ENCODE assay signal across 8 cellular contexts in genomic region chr22:31230871-31231621, GRCh38. TPM values are rescaled to one million over a fixed set of nuclear protein-coding genes. Genes with fewer than 3 reads are reported as not detected.
A peak's percentile ranks its signal among the peaks of the same experiment; 100 is the strongest.
DNase-seq lines count a peak whose midpoint lies in the region; ATAC-seq, FAIRE-seq and TF ChIP-seq lines count a peak whose summit lies in the region.

No MANE protein-coding gene starts in this region.

- DNase-seq in COLO829 (ENCODE audit: low spot score) = peak; percentile 74
- DNase-seq in HFF-Myc (ENCODE audit: extremely low read depth, low read depth) = no peak
- peak; percentile 37 for DNase-seq in T-helper 22 cell (ENCODE audit: low read depth)
- peak; percentile 19 to 25 for DNase-seq in central memory CD8-positive, alpha-beta T cell (ENCODE audit: low spot score in 2 of 2)
- DNase-seq in HepG2 (ENCODE audit: low spot score) = peak; percentile 83
- no peak for DNase-seq in foreskin melanocyte
- no peak for DNase-seq in neuronal stem cell (ENCODE audit: low spot score)

- peak; percentile 97 for TF ChIP-seq RAD21 in HepG2 (CRISPR knock-in tag; IDR thresholded peaks at IDR 0.05)

- peaks cover 26% of the 10 kb centered on the region for H3K4me1 Mint-ChIP-seq in central memory CD8-positive, alpha-beta T cell

- peaks cover 63% of the 10 kb centered on the region for H3K79me2 ChIP-seq in HepG2 (ENCODE audit: insufficient read depth, low read length)

- TF ChIP-seq CTCF in HFF-Myc (IDR thresholded peaks at IDR 0.05; ENCODE audit: low read depth, low read length, missing control alignments) = peak; percentile 66
- TF ChIP-seq CTCF in HepG2 (CRISPR knock-in tag; IDR thresholded peaks at IDR 0.05) = peak; percentile 96

- H4K91ac ChIP-seq in neuronal stem cell (ENCODE audit: low read depth, low read length, poor library complexity) = no peak overlapping the region

- H3K18ac ChIP-seq in neuronal stem cell (ENCODE audit: low read length) = no peak overlapping the region

- intact Hi-C loops in HepG2 (cut with micrococcal nuclease; ENCODE audit: unreplicated experiment) = loop anchor here (1.0 to 5.0 kb wide), 3 partner anchors 19 to 69 kb away; partner anchors contain the start of genes LIMK2 and RNF185

- H3K9ac ChIP-seq in HepG2 (ENCODE audit: insufficient read depth, low read depth, low read length) (no peak overlapping the region; the same call in 1 of the 2 replicates), stomach smooth muscle (ENCODE audit: low read length in 2 of 2) (peak overlapping the region; percentile 4 to 30), neuronal stem cell (ENCODE audit: low read depth, low read length, poor library complexity) (no peak overlapping the region)

- no peak overlapping the region for H3K23ac ChIP-seq in neuronal stem cell (ENCODE audit: low read depth, low read length, poor library complexity)

- H3K4me3 ChIP-seq in HFF-Myc (replicated peaks; ENCODE audit: low read depth, low read length) (no peak overlapping the region), HepG2 (replicated peaks in 1 of 3; ENCODE audit: insufficient read depth in 1 of 3, low read depth in 2 of 3, low read length in 3 of 3) (no peak overlapping the region), stomach smooth muscle (ENCODE audit: low read length in 2 of 2) (no peak overlapping the region), neuronal stem cell (ENCODE audit: low read length in 2 of 2) (no peak overlapping the region)

- peaks cover 4% of the 10 kb centered on the region; the same call in 1 of the 2 replicates for H4K20me1 ChIP-seq in HepG2 (ENCODE audit: insufficient read depth, low read length)

- BruUV-seq in HepG2 (replicated peaks; lab: Mats Ljungman, UMichigan) = no TSS peak

- H3K27me3 ChIP-seq in HepG2 (ENCODE audit: control insufficient read depth in 1 of 2, insufficient read depth in 2 of 2, low read length in 2 of 2) (no peaks in the 10 kb centered on the region), stomach smooth muscle (ENCODE audit: control insufficient read depth in 1 of 2, insufficient read depth in 2 of 2, low read length in 2 of 2) (no peaks in the 10 kb centered on the region), neuronal stem cell (ENCODE audit: control insufficient read depth in 3 of 3, insufficient read depth in 3 of 3, low read depth in 1 of 3, low read length in 3 of 3) (no peaks in the 10 kb centered on the region)

- peaks cover 56% of the 10 kb centered on the region for H3K4me1 ChIP-seq in HepG2 (ENCODE audit: insufficient read depth, low read length)
- H3K4me1 ChIP-seq in stomach smooth muscle (ENCODE audit: control insufficient read depth, insufficient read depth, low read length) = peaks cover 33% of the 10 kb centered on the region
- H3K4me1 ChIP-seq in neuronal stem cell (ENCODE audit: control insufficient read depth in 2 of 2, insufficient read depth in 1 of 2, low read depth in 1 of 2, low read length in 2 of 2) = peaks cover 6 to 12% of the 10 kb centered on the region in 2 donors

- no peak overlapping the region for H2BK15ac ChIP-seq in neuronal stem cell (ENCODE audit: low read length)

- no peak overlapping the region for H2AK5ac ChIP-seq in neuronal stem cell (ENCODE audit: low read depth, low read length)

- H4K8ac ChIP-seq in neuronal stem cell (ENCODE audit: low read depth, low read length) = no peak overlapping the region

- no peak overlapping the region for H2BK5ac ChIP-seq in neuronal stem cell (ENCODE audit: low read length)

- no peaks in the 10 kb centered on the region for H3K9me3 ChIP-seq in HepG2 (ENCODE audit: low read length)
- no peaks in the 10 kb centered on the region for H3K9me3 ChIP-seq in stomach smooth muscle (ENCODE audit: control insufficient read depth in 2 of 2, low read length in 2 of 2)
- H3K9me3 ChIP-seq in neuronal stem cell (replicated peaks in 1 of 2; ENCODE audit: control insufficient read depth in 2 of 2, insufficient read depth in 1 of 2, low read depth in 1 of 2, low read length in 2 of 2) = no peaks in the 10 kb centered on the region

- WGBS in HepG2 (ENCODE audit: low lambda C conversion rate) = 48% methylated on average over 3 of the region's 3 CpGs
- WGBS in neuronal stem cell (ENCODE audit: extremely low coverage in 2 of 2, insufficient read length in 2 of 2, insufficient replicate concordance in 1 of 2), 2 donors = no CpG with 5 or more reads among the region's 3 CpGs

- ATAC-seq in central memory CD8-positive, alpha-beta T cell (replicated peaks; ENCODE audit: extremely low read depth, poor library complexity, severe bottlenecking) = peak; percentile 62
- peak; percentile 93 for ATAC-seq in HepG2

- no peaks in the 10 kb centered on the region for H3K79me1 ChIP-seq in neuronal stem cell (ENCODE audit: low read depth, low read length)

- no peak overlapping the region for H3K27ac Mint-ChIP-seq in central memory CD8-positive, alpha-beta T cell (ENCODE audit: low read depth)

- H3K36me3 ChIP-seq in HepG2 (replicated peaks in 1 of 2; ENCODE audit: control insufficient read depth in 1 of 2, insufficient read depth in 2 of 2, low read length in 2 of 2) (peaks cover 16 to 65% of the 10 kb centered on the region in 2 experiments), stomach smooth muscle (ENCODE audit: control insufficient read depth in 2 of 2, insufficient read depth in 2 of 2, low read length in 2 of 2) (no peaks in the 10 kb centered on the region), neuronal stem cell (replicated peaks in 1 of 2; ENCODE audit: control insufficient read depth in 2 of 2, insufficient read depth in 2 of 2, low read length in 2 of 2) (peaks cover 0 to 56% of the 10 kb centered on the region in 2 donors)

- H3K27ac ChIP-seq in HepG2 (ENCODE audit: extremely low read length, insufficient read depth, low read length) = peak overlapping the region; percentile 61
- H3K27ac ChIP-seq in stomach smooth muscle (ENCODE audit: low read length) = peak overlapping the region; percentile 42
- H3K27ac ChIP-seq in neuronal stem cell (replicated peaks; ENCODE audit: low read length) = no peak overlapping the region

- in situ Hi-C loops in HepG2 (cut with HindIII; ENCODE audit: extremely low pct_ligation_motif_present, low pct_unique_long_range_greater_than_20kb) = loop anchor here (5.0 kb wide), 1 partner anchor 34 kb away; no protein-coding TSS in a partner anchor

- CTCF ChIA-PET in HepG2 (lab: Yijun Ruan, JAX; ENCODE audit: low intra/inter-chr PET ratio, low total read pairs) = interaction anchor here (0.7 to 2.9 kb wide), 7 partner anchors 12 to 142 kb away, joined by 3 to 37 read pairs (median 3); partner anchors contain the start of genes LIMK2 and SELENOM

- no peak overlapping the region for H2BK12ac ChIP-seq in neuronal stem cell (ENCODE audit: low read length)

- no peak for TF ChIP-seq POLR2A in HepG2 (IDR thresholded peaks at IDR 0.05; ENCODE audit: insufficient read depth in 1 of 2, low read depth in 2 of 2, low read length in 2 of 2)

- POLR2A ChIA-PET in HepG2 (lab: Yijun Ruan, JAX) = interaction anchor here (0.8 to 11.8 kb wide), 6 partner anchors 12 to 262 kb away, joined by 3 to 168 read pairs (median 4); partner anchors contain the start of genes LIMK2, MORC2, SELENOM and SMTN

- H3K4me2 ChIP-seq in HepG2 (ENCODE audit: low read depth, low read length) (peak overlapping the region; percentile 34), neuronal stem cell (ENCODE audit: insufficient read depth, low read length, poor library complexity, severe bottlenecking) (no peak overlapping the region)

- TF ChIP-seq EP300 in HepG2 (IDR thresholded peaks at IDR 0.05; ENCODE audit: low read depth in 2 of 2, low read length in 2 of 2) = peak in 1 of 2 experiments; percentile 37; a peak in 1 of 4 replicates
- no peak for TF ChIP-seq EP300 in HepG2 (CRISPR knock-in tag; IDR thresholded peaks at IDR 0.05; ENCODE audit: borderline replicate concordance)

- H3K4me3 Mint-ChIP-seq in central memory CD8-positive, alpha-beta T cell = no peak overlapping the region

- FAIRE-seq in HepG2 (lab: Jason Lieb, UNC) = peak; percentile 98

- H2AFZ ChIP-seq in HepG2 (ENCODE audit: low read length) (no peak overlapping the region), neuronal stem cell (ENCODE audit: low read length) (no peak overlapping the region)

- no peaks in the 10 kb centered on the region for H3K27me3 Mint-ChIP-seq in central memory CD8-positive, alpha-beta T cell

- no peaks in the 10 kb centered on the region for H3K9me3 Mint-ChIP-seq in central memory CD8-positive, alpha-beta T cell

- H3K36me3 Mint-ChIP-seq in central memory CD8-positive, alpha-beta T cell (ENCODE audit: insufficient read depth) = peaks cover 10% of the 10 kb centered on the region

- no peak overlapping the region for H3K4ac ChIP-seq in neuronal stem cell (ENCODE audit: low read length)

- H2BK120ac ChIP-seq in neuronal stem cell (ENCODE audit: low read depth, low read length) = no peak overlapping the region

- no peak overlapping the region for H3K14ac ChIP-seq in neuronal stem cell (ENCODE audit: low read length)

RNA-seq across cellular contexts. Expression of gene LIMK2, which starts 18.9 kb away (rescaled TPM):
- 25.9 and 29.8 TPM in 2 replicates for total RNA-seq in HepG2 (2016; rRNA removed; fragmentation: Illumina TruSeq; extraction: Trizol)
- total RNA-seq in HepG2 (2016; cell fraction: cytosol; rRNA removed; fragmentation: Illumina TruSeq; extraction: Trizol; ENCODE audit: low read depth) = 11.6 and 11.9 TPM in 2 replicates
- total RNA-seq in HepG2 (2016; cell fraction: insoluble cytoplasmic fraction; rRNA removed; fragmentation: Illumina TruSeq; extraction: Trizol) = 23.7 and 30.9 TPM in 2 replicates
- total RNA-seq in HepG2 (2016; cell fraction: membrane; rRNA removed; fragmentation: Illumina TruSeq; extraction: Trizol) = 16.0 and 16.7 TPM in 2 replicates
- total RNA-seq in HepG2 (2016; cell fraction: nucleus; rRNA removed; fragmentation: Illumina TruSeq; extraction: Trizol) = 34.7 and 39.4 TPM in 2 replicates
- polyA plus RNA-seq in HepG2 (2011; rRNA removed) = 20.9 and 22.2 TPM in 2 replicates
- 13.6 and 17.8 TPM in 2 replicates for polyA plus RNA-seq in HepG2 (2011; cell fraction: cytosol; rRNA removed)
- polyA plus RNA-seq in HepG2 (2011; cell fraction: nucleus; rRNA removed) = 73.7 and 77.5 TPM in 2 replicates
- polyA plus RNA-seq in HepG2 (2012) = 13.8 and 20.5 TPM in 2 replicates
- 3.6 and 3.7 TPM in 2 replicates for polyA plus RNA-seq in HepG2 (2016; cell fraction: cytosol; fragmentation: Illumina TruSeq; extraction: Trizol; ENCODE audit: low read depth)
- polyA plus RNA-seq in HepG2 (2016; cell fraction: insoluble cytoplasmic fraction; fragmentation: Illumina TruSeq; extraction: Trizol; ENCODE audit: low read depth) = 18.1 and 21.1 TPM in 2 replicates
- 6.3 and 6.8 TPM in 2 replicates for polyA plus RNA-seq in HepG2 (2016; cell fraction: membrane; fragmentation: Illumina TruSeq; extraction: Trizol; ENCODE audit: low read depth)
- polyA plus RNA-seq in HepG2 (2016; cell fraction: nucleus; fragmentation: Illumina TruSeq; extraction: Trizol; ENCODE audit: insufficient read depth, low read depth) = 49.2 and 49.7 TPM in 2 replicates
- polyA minus RNA-seq in HepG2 (2011; rRNA and poly(A)+ RNA removed; ENCODE audit: low replicate concordance) = 7.4 and 68.6 TPM in 2 replicates
- polyA minus RNA-seq in HepG2 (2011; cell fraction: cytosol; rRNA and poly(A)+ RNA removed) = 11.4 and 15.5 TPM in 2 replicates
- 67.0 and 76.2 TPM in 2 replicates for polyA minus RNA-seq in HepG2 (2011; cell fraction: nucleus; rRNA and poly(A)+ RNA removed)
- polyA plus RNA-seq in neuronal stem cell (2013, experiment 1 of 2) = 27.2 TPM
- polyA plus RNA-seq in neuronal stem cell (2013, experiment 2 of 2) = 24.6 TPM

Comparison
In these comparisons a context has a peak if more than half of its experiments do, and no peak if none do; other contexts are left out.
1. DNase-seq: peak in COLO829 (single experiment), T-helper 22 cell (single experiment), central memory CD8-positive, alpha-beta T cell (2 of 2) and HepG2 (single experiment); none in HFF-Myc (single experiment), foreskin melanocyte (single experiment) and neuronal stem cell (single experiment).
2. H3K9ac ChIP-seq: peak in stomach smooth muscle (2 of 2); none in HepG2 (single experiment) and neuronal stem cell (single experiment).